1 cellular context compared by ENCODE assay signal in genomic region chr5:10853144-10853543, GRCh38.
TF ChIP-seq lines count a peak whose summit lies in the region.

No MANE protein-coding gene starts in this region.

TF ChIP-seq in IMR-90, 13 proteins besides CTCF, POLR2A, EP300 and RAD21 (continued from another document):
- TF ChIP-seq USF2 (IDR thresholded peaks at IDR 0.05; ENCODE audit: low read depth, low read length) (no peak), BHLHE40 (IDR thresholded peaks at IDR 0.05; ENCODE audit: low read depth, low read length) (no peak)
TF ChIP-seq in IMR-90: peak in this region for 0.
